In the genomic region with DNA sequence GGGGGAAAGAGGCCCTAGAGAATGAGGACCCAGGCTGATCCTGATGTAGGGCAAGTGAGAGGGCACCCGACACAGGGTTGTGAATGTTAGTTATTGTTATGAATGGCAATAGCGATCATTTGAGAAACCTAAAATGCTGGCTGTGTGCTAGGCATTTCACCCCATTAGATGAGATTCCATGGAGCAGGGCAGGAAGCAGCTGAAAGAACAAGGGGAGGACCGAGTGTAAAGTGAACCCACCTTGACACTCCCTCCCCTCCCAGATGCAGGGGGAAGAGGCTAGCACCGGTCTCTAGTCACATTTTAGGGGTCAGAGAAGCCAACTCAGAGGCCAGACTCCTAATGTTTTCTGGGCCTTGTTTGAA, we compare ENCODE assay signal across 6 cellular contexts. TPM values are rescaled to one million over a fixed set of nuclear protein-coding genes. Genes with fewer than 3 reads are reported as not detected.
DNase-seq lines count a peak whose midpoint lies in the region; ATAC-seq and TF ChIP-seq lines count a peak whose summit lies in the region.

No MANE protein-coding gene starts in this region.

- no peaks in the 10 kb centered on the region for H3K9me3 Mint-ChIP-seq in activated naive CD8-positive, alpha-beta T cell (ENCODE audit: low read depth)
- H3K9me3 Mint-ChIP-seq in naive thymus-derived CD8-positive, alpha-beta T cell, result no peaks in the 10 kb centered on the region

- no peaks in the 10 kb centered on the region for H3K36me3 Mint-ChIP-seq in activated naive CD8-positive, alpha-beta T cell
- peaks cover 0 to 15% (median 0%) of the 10 kb centered on the region in 3 donors for H3K36me3 Mint-ChIP-seq in naive thymus-derived CD8-positive, alpha-beta T cell

- peak overlapping the region; percentile 82 for H3K4me3 Mint-ChIP-seq in activated naive CD8-positive, alpha-beta T cell
- peak overlapping the region; percentile 50 to 87 (median 79) for H3K4me3 Mint-ChIP-seq in naive thymus-derived CD8-positive, alpha-beta T cell

- peak overlapping the region; percentile 77 for H3K4me3 ChIP-seq in GM12875 (ENCODE audit: low read depth, low read length)

- peak; percentile 1 to 5 for ATAC-seq in naive thymus-derived CD8-positive, alpha-beta T cell
- ATAC-seq in GM19351 (IDR thresholded peaks at IDR 0.05; ENCODE audit: unreplicated experiment), result no peak

- POLR2A ChIA-PET in naive thymus-derived CD8-positive, alpha-beta T cell (lab: Charles Lee), result interaction anchor here (0.6 to 1.3 kb wide), 4 partner anchors 10 to 100 kb away, joined by 3 to 4 read pairs (median 3); no protein-coding TSS in a partner anchor

- DNase-seq in naive thymus-derived CD8-positive, alpha-beta T cell, result no peak
- no peak for DNase-seq in T-helper 9 cell
- no peak for DNase-seq in activated CD4-positive, CD25-positive, alpha-beta regulatory T cell treated with anti-CD3 and anti-CD28 coated beads, Interleukin-2, amount 50 U/mL, for 72 hours

- peak overlapping the region; percentile 92 for H3K27ac Mint-ChIP-seq in activated naive CD8-positive, alpha-beta T cell
- H3K27ac Mint-ChIP-seq in naive thymus-derived CD8-positive, alpha-beta T cell, result peak overlapping the region in 6 of 10 donors; percentile 43 to 82 (median 63)

- TF ChIP-seq CTCF in GM12875 (IDR thresholded peaks at IDR 0.05; ENCODE audit: borderline replicate concordance, insufficient read depth, low read depth, low read length), result no peak

- no peaks in the 10 kb centered on the region for H3K27me3 Mint-ChIP-seq in activated naive CD8-positive, alpha-beta T cell
- H3K27me3 Mint-ChIP-seq in naive thymus-derived CD8-positive, alpha-beta T cell, result no peaks in the 10 kb centered on the region

- H3K4me1 Mint-ChIP-seq in activated naive CD8-positive, alpha-beta T cell (ENCODE audit: low read depth), result peaks cover 46% of the 10 kb centered on the region
- H3K4me1 Mint-ChIP-seq in naive thymus-derived CD8-positive, alpha-beta T cell, result peaks cover 21 to 47% (median 45%) of the 10 kb centered on the region in 4 donors

RNA-seq across cellular contexts. Expression of a gene that starts 0.6 kb away (rescaled TPM):
- 1 to 10 TPM; 1.6 to 2.2 TPM for total RNA-seq in naive thymus-derived CD8-positive, alpha-beta T cell
- polyA plus RNA-seq in naive thymus-derived CD8-positive, alpha-beta T cell, result under 1 TPM in 2 of 3 donors, not detected in 1; 0.22 to 0.36 TPM

RNA-seq across cellular contexts. Expression of a gene that starts 30.3 kb away (rescaled TPM):
- 1 to 10 TPM; 2.3 to 3.7 TPM for total RNA-seq in naive thymus-derived CD8-positive, alpha-beta T cell
- polyA plus RNA-seq in naive thymus-derived CD8-positive, alpha-beta T cell, result under 1 TPM in 2 of 3 donors, not detected in 1; 0.25 to 0.32 TPM

RNA-seq across cellular contexts. Expression of a gene that starts 33.8 kb away (rescaled TPM):
- total RNA-seq in naive thymus-derived CD8-positive, alpha-beta T cell, result 10 to 100 TPM; 51.6 to 58.2 TPM
- 10 to 100 TPM in 1 of 3 donors, 1 to 10 TPM in 2; 4.4 to 27.7 (median 6.7) TPM for polyA plus RNA-seq in naive thymus-derived CD8-positive, alpha-beta T cell

RNA-seq across cellular contexts. Expression of a gene that starts 54.8 kb away (rescaled TPM):
- total RNA-seq in naive thymus-derived CD8-positive, alpha-beta T cell, result 10 to 100 TPM; 79.3 to 89.5 TPM
- 10 to 100 TPM; 22.7 to 26.8 (median 25.5) TPM for polyA plus RNA-seq in naive thymus-derived CD8-positive, alpha-beta T cell

RNA-seq across cellular contexts. Expression of a gene that starts 56.4 kb away (rescaled TPM):
- total RNA-seq in naive thymus-derived CD8-positive, alpha-beta T cell, result 10 to 100 TPM; 13.4 to 13.8 TPM
- 1 to 10 TPM; 4.2 to 8.9 (median 7.1) TPM for polyA plus RNA-seq in naive thymus-derived CD8-positive, alpha-beta T cell
